Comparison of ENCODE assay signal across 16 cellular contexts in genomic region chr6:142544199-142544838, GRCh38.
DNase-seq lines count a peak whose midpoint lies in the region; ATAC-seq and TF ChIP-seq lines count a peak whose summit lies in the region.
"Had no signal": no experiment of that assay in that cellular context is flagged by ENCODE, and none has a peak within 500 bp of the region (broad histone marks: within the 10 kb centered on the region; RNA-seq: fewer than 3 reads in every experiment).

No MANE protein-coding gene starts in this region.

- H3K27me3 ChIP-seq in left ventricle myocardium inferior (ENCODE audit: low read depth): peaks cover 12% of the 10 kb centered on the region
- H3K27me3 ChIP-seq: MG63 had no signal

- TF ChIP-seq CTCF in activated CD8-positive, alpha-beta T cell treated with anti-CD3 and anti-CD28 coated beads for 36 hours (IDR thresholded peaks at IDR 0.05): no peak
- no peak for TF ChIP-seq CTCF in left ventricle myocardium inferior (IDR thresholded peaks at IDR 0.05; ENCODE audit: borderline replicate concordance)

- peak overlapping the region in 1 of 2 donors; percentile 3 for H3K4me3 Mint-ChIP-seq in activated T-cell treated with anti-CD3 and anti-CD28 coated beads, Interleukin-2, amount 50 U/mL, for 72 hours
- H3K4me3 Mint-ChIP-seq in activated CD8-positive, alpha-beta T cell treated with anti-CD3 and anti-CD28 coated beads for 36 hours: no peak overlapping the region
- H3K4me3 Mint-ChIP-seq in naive thymus-derived CD8-positive, alpha-beta T cell: peak overlapping the region in 6 of 10 donors; percentile 0 to 69 (median 36)
- H3K4me3 Mint-ChIP-seq: CD14-positive monocyte had no signal

- CTCF ChIA-PET in activated CD8-positive, alpha-beta T cell treated with anti-CD3 and anti-CD28 coated beads for 36 hours (lab: Charles Lee): interaction anchor here (1.1 kb wide), 1 partner anchor 69 kb away, joined by 4 read pairs; no protein-coding TSS in a partner anchor

- H3K36me3 ChIP-seq in left ventricle myocardium inferior: no peaks in the 10 kb centered on the region
- H3K36me3 ChIP-seq: MG63 had no signal

- peaks cover 39% of the 10 kb centered on the region for H3K4me1 Mint-ChIP-seq in activated T-cell treated with anti-CD3 and anti-CD28 coated beads, Interleukin-2, amount 50 U/mL, for 72 hours (ENCODE audit: low read depth)
- peaks cover 29% of the 10 kb centered on the region for H3K4me1 Mint-ChIP-seq in activated CD8-positive, alpha-beta T cell treated with anti-CD3 and anti-CD28 coated beads for 36 hours (ENCODE audit: low read depth)
- peaks cover 22 to 47% (median 38%) of the 10 kb centered on the region in 4 donors for H3K4me1 Mint-ChIP-seq in naive thymus-derived CD8-positive, alpha-beta T cell
- H3K4me1 Mint-ChIP-seq: CD14-positive monocyte had no signal

- no peaks in the 10 kb centered on the region for H3K9me3 ChIP-seq in left ventricle myocardium inferior (replicated peaks)
- H3K9me3 ChIP-seq: MG63 had no signal

- no peak for DNase-seq in activated T-cell treated with anti-CD3 and anti-CD28 coated beads, Interleukin-2, amount 50 U/mL, for 72 hours
- DNase-seq in activated T-cell treated with anti-CD3 and anti-CD28 coated beads for 4 hours (no peak), LoVo (ENCODE audit: low spot score) (no peak), left ventricle myocardium inferior (no peak)
- no peak for DNase-seq in activated CD8-positive, alpha-beta T cell treated with anti-CD3 and anti-CD28 coated beads for 36 hours
- DNase-seq in naive thymus-derived CD8-positive, alpha-beta T cell: peak in 2 of 10 donors; percentile 12 to 31
- DNase-seq: ACHN, AML-193, MG63, NCI-H1092 treated with DMSO at 0.1 percent for 48 hours, NCI-H524, Right ventricle myocardium superior had no signal

- no peaks in the 10 kb centered on the region for H3K9me3 Mint-ChIP-seq in activated T-cell treated with anti-CD3 and anti-CD28 coated beads, Interleukin-2, amount 50 U/mL, for 72 hours
- no peaks in the 10 kb centered on the region for H3K9me3 Mint-ChIP-seq in activated CD8-positive, alpha-beta T cell treated with anti-CD3 and anti-CD28 coated beads for 36 hours
- H3K9me3 Mint-ChIP-seq in naive thymus-derived CD8-positive, alpha-beta T cell: no peaks in the 10 kb centered on the region

- ATAC-seq in activated T-cell treated with anti-CD3 and anti-CD28 coated beads, Interleukin-2, amount 50 U/mL, for 72 hours (replicated peaks in 1 of 2): peak; percentile 78 to 84
- ATAC-seq in GM19468 (IDR thresholded peaks at IDR 0.05; ENCODE audit: extremely low read depth, unreplicated experiment): peak; percentile 26
- peak; percentile 37 for ATAC-seq in activated CD8-positive, alpha-beta T cell treated with anti-CD3 and anti-CD28 coated beads for 36 hours
- ATAC-seq in naive thymus-derived CD8-positive, alpha-beta T cell: peak in 1 of 2 donors; percentile 25
- ATAC-seq: HepG2 had no signal

- H3K4me3 ChIP-seq in left ventricle myocardium inferior: no peak overlapping the region
- H3K4me3 ChIP-seq: MG63 had no signal

- H3K27ac Mint-ChIP-seq in activated T-cell treated with anti-CD3 and anti-CD28 coated beads, Interleukin-2, amount 50 U/mL, for 72 hours: peak overlapping the region; percentile 59
- H3K27ac Mint-ChIP-seq in activated CD8-positive, alpha-beta T cell treated with anti-CD3 and anti-CD28 coated beads for 36 hours: no peak overlapping the region
- peak overlapping the region; percentile 14 to 82 (median 62) for H3K27ac Mint-ChIP-seq in naive thymus-derived CD8-positive, alpha-beta T cell
- H3K27ac Mint-ChIP-seq: CD14-positive monocyte had no signal

- intact Hi-C loops in activated CD8-positive, alpha-beta T cell treated with anti-CD3 and anti-CD28 coated beads for 36 hours (cut with micrococcal nuclease): no loop called here
- intact Hi-C loops in left ventricle myocardium inferior (cut with micrococcal nuclease): no loop called here

- no peaks in the 10 kb centered on the region for H3K36me3 Mint-ChIP-seq in activated T-cell treated with anti-CD3 and anti-CD28 coated beads, Interleukin-2, amount 50 U/mL, for 72 hours (ENCODE audit: insufficient read depth in 2 of 2)
- no peaks in the 10 kb centered on the region for H3K36me3 Mint-ChIP-seq in activated CD8-positive, alpha-beta T cell treated with anti-CD3 and anti-CD28 coated beads for 36 hours (ENCODE audit: low read depth)
- H3K36me3 Mint-ChIP-seq in naive thymus-derived CD8-positive, alpha-beta T cell: no peaks in the 10 kb centered on the region
- H3K36me3 Mint-ChIP-seq: CD14-positive monocyte had no signal

- H3K27ac ChIP-seq in left ventricle myocardium inferior (replicated peaks): no peak overlapping the region
- H3K27ac ChIP-seq: KMS-11 had no signal

- no peaks in the 10 kb centered on the region for H3K27me3 Mint-ChIP-seq in activated T-cell treated with anti-CD3 and anti-CD28 coated beads, Interleukin-2, amount 50 U/mL, for 72 hours (ENCODE audit: low read depth)
- no peaks in the 10 kb centered on the region for H3K27me3 Mint-ChIP-seq in activated CD8-positive, alpha-beta T cell treated with anti-CD3 and anti-CD28 coated beads for 36 hours
- peaks cover 0 to 1% (median 0%) of the 10 kb centered on the region in 5 donors for H3K27me3 Mint-ChIP-seq in naive thymus-derived CD8-positive, alpha-beta T cell

- no peaks in the 10 kb centered on the region for H3K4me1 ChIP-seq in left ventricle myocardium inferior

- POLR2A ChIA-PET in activated CD8-positive, alpha-beta T cell treated with anti-CD3 and anti-CD28 coated beads for 36 hours (lab: Charles Lee): no interaction called here
- POLR2A ChIA-PET in naive thymus-derived CD8-positive, alpha-beta T cell (lab: Charles Lee): no interaction called here
